In the genomic region with DNA sequence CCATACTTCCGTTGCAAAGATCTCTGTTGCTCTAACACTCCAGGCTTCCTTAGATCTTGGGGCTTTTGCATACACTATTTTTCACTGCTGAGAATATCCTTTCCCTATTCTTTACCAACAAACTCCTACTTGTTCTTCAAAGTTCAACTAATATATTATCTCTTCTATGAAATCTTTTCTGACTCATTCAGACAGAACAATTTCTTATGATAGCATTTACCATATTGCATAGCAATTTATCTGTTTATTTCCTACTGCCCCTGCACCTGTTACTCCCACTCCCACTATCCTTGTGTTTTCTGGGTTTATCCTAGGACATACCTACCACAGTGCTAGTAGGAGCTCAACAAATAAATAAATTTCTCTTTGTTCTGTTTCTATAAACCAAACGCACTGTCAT, we compare ENCODE assay signal across 1 cellular context.
A peak's percentile ranks its signal among the peaks of the same experiment; 100 is the strongest.
TF ChIP-seq lines count a peak whose summit lies in the region.

No MANE protein-coding gene starts in this region.

TF ChIP-seq in K562, 482 proteins besides CTCF, POLR2A, EP300 and RAD21 (continued from another document):
- TF ChIP-seq, protein P1, sequence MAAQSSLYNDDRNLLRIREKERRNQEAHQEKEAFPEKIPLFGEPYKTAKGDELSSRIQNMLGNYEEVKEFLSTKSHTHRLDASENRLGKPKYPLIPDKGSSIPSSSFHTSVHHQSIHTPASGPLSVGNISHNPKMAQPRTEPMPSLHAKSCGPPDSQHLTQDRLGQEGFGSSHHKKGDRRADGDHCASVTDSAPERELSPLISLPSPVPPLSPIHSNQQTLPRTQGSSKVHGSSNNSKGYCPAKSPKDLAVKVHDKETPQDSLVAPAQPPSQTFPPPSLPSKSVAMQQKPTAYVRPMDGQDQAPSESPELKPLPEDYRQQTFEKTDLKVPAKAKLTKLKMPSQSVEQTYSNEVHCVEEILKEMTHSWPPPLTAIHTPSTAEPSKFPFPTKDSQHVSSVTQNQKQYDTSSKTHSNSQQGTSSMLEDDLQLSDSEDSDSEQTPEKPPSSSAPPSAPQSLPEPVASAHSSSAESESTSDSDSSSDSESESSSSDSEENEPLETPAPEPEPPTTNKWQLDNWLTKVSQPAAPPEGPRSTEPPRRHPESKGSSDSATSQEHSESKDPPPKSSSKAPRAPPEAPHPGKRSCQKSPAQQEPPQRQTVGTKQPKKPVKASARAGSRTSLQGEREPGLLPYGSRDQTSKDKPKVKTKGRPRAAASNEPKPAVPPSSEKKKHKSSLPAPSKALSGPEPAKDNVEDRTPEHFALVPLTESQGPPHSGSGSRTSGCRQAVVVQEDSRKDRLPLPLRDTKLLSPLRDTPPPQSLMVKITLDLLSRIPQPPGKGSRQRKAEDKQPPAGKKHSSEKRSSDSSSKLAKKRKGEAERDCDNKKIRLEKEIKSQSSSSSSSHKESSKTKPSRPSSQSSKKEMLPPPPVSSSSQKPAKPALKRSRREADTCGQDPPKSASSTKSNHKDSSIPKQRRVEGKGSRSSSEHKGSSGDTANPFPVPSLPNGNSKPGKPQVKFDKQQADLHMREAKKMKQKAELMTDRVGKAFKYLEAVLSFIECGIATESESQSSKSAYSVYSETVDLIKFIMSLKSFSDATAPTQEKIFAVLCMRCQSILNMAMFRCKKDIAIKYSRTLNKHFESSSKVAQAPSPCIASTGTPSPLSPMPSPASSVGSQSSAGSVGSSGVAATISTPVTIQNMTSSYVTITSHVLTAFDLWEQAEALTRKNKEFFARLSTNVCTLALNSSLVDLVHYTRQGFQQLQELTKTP (IDR thresholded peaks at IDR 0.05; ENCODE audit: low read depth in 1 of 2, partially characterized antibody in 2 of 2), result peak in 1 of 2 experiments; percentile 9
- no peak for TF ChIP-seq NRF1 (conservative IDR thresholded peaks at IDR 0.05 in 1 of 2, IDR thresholded peaks at IDR 0.05 in 1 of 2)
- 0 out of 4 replicates have a peak, but pooled peaks of 1 of the 2 experiments have one; percentile 30 for TF ChIP-seq ARNT (IDR thresholded peaks at IDR 0.05)
- TF ChIP-seq SMARCE1 (IDR thresholded peaks at IDR 0.05), result peak; percentile 56
- TF ChIP-seq ZNF124 (CRISPR knock-in tag; IDR thresholded peaks at IDR 0.05), result no peak
- TF ChIP-seq PHF8 (IDR thresholded peaks at IDR 0.05; ENCODE audit: borderline replicate concordance, low read length), result no peak
- no peak for TF ChIP-seq PHF20 (IDR thresholded peaks at IDR 0.05; ENCODE audit: partially characterized antibody)
- no peak for TF ChIP-seq ZNF77 (CRISPR knock-in tag; IDR thresholded peaks at IDR 0.05)
- no peak for TF ChIP-seq BRD4 (IDR thresholded peaks at IDR 0.05)
- no peak for TF ChIP-seq CCAR2 (IDR thresholded peaks at IDR 0.05; ENCODE audit: low read depth, low read length)
- peak; percentile 67 for TF ChIP-seq FOSL1 (tag; conservative IDR thresholded peaks at IDR 0.05)
- TF ChIP-seq ATF3 (IDR thresholded peaks at IDR 0.05), result peak; percentile 40; the same call in 1 of the 2 replicates
- TF ChIP-seq ATF3 (CRISPR knock-in tag; conservative IDR thresholded peaks at IDR 0.05), result no peak
- TF ChIP-seq ZFX (CRISPR knock-in tag; IDR thresholded peaks at IDR 0.05), result no peak
- TF ChIP-seq, protein P2, sequence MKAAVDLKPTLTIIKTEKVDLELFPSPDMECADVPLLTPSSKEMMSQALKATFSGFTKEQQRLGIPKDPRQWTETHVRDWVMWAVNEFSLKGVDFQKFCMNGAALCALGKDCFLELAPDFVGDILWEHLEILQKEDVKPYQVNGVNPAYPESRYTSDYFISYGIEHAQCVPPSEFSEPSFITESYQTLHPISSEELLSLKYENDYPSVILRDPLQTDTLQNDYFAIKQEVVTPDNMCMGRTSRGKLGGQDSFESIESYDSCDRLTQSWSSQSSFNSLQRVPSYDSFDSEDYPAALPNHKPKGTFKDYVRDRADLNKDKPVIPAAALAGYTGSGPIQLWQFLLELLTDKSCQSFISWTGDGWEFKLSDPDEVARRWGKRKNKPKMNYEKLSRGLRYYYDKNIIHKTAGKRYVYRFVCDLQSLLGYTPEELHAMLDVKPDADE (conservative IDR thresholded peaks at IDR 0.05; ENCODE audit: control insufficient read depth, low read depth, low read length), result no peak
- peak; percentile 55; the same call in 1 of the 2 replicates for TF ChIP-seq SMARCA4 (IDR thresholded peaks at IDR 0.05)
